Comparison of ENCODE assay signal across 10 cellular contexts in the genomic region with DNA sequence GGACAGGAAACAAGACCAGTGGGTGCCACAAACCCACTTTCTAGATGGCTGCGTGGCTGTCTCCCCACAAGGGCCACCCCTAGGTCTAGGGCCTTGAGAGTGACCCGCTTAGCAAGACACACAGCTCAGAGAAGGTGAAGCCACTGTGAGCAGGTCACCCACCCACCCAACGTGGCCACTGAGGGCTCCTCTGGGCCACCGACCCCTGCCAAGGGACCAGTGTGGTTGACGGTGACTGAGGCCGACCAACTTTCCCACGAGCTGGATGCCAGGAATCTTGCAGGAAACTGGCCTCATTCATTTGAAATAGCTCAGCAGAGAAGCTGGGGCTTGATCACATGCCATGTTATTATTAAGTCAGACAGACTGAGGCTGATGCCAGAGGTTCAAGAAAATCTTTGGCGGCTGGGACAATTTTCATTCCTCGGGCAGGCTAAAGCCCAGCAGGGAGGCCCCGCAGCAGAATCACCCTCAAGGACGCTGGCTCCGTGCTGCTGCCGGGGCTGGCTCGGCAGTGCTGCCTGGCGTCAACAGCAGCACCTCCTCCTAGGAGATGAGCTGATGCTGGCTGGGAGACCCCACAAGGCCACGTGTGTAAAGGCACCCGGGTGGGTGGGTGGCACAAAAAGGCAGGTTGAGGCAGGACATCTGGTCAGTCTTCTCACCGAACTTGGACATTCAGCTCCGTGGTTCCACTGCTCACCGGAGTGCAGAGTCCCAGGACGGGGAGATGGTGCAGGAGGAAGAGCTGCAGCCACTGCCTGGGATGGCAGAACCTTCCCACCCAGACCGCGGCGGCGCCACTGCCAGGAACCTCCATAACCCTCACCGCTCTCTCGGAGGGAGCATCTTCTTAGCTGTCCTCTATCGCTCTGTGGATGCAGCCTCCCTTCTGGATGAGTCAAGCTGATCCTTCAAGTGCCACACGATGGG. TPM values are rescaled to one million over a fixed set of nuclear protein-coding genes. Genes with fewer than 3 reads are reported as not detected.
DNase-seq lines count a peak whose midpoint lies in the region; ATAC-seq and TF ChIP-seq lines count a peak whose summit lies in the region.
"Had no signal": no experiment of that assay in that cellular context is flagged by ENCODE, and none has a peak within 500 bp of the region (broad histone marks: within the 10 kb centered on the region; RNA-seq: fewer than 3 reads in every experiment).

No MANE protein-coding gene starts in this region.

- CTCF ChIA-PET in CD4-positive, alpha-beta memory T cell (lab: Charles Lee; ENCODE audit: partially characterized antibody): interaction anchor here (1.5 kb wide), 1 partner anchor 10 kb away, joined by 5 read pairs; no protein-coding TSS in a partner anchor

- 59 to 78% (median 61%) methylated on average over 19 to 29 of the region's 29 CpGs for WGBS in heart left ventricle, 4 donors

- DNase-seq in C1 segment of cervical spinal cord (lab: John Stamatoyannopoulos, UW) (peak in 9 of 14 donors; percentile 30 to 74 (median 41)), anterior cingulate cortex (lab: John Stamatoyannopoulos, UW) (peak in 35 of 58 donors; percentile 24 to 85 (median 49)), heart left ventricle (peak; percentile 60 to 76 (median 62)), posterior vena cava (ENCODE audit: low spot score) (peak; percentile 90), NCI-H774 (lab: John Stamatoyannopoulos, UW) (no peak), NCI-H128 (lab: John Stamatoyannopoulos, UW; ENCODE audit: unreplicated experiment) (no peak)
- no peak for DNase-seq in CD4-positive, alpha-beta memory T cell
- DNase-seq: NCI-H187 treated with DMSO at 0.1 percent for 48 hours had no signal

- no peaks in the 10 kb centered on the region for H3K27me3 ChIP-seq in heart left ventricle
- H3K27me3 ChIP-seq in CD4-positive, alpha-beta memory T cell (ENCODE audit: insufficient read depth, low read length): no peaks in the 10 kb centered on the region

- H3K36me3 ChIP-seq in heart left ventricle: peaks cover 0 to 71% (median 50%) of the 10 kb centered on the region in 9 donors
- H3K36me3 ChIP-seq in CD4-positive, alpha-beta memory T cell (ENCODE audit: insufficient read depth, low read length): no peaks in the 10 kb centered on the region

- intact Hi-C loops in heart left ventricle (cut with DNase I): loop anchor here in 7 of 10 donors (5.0 to 10.0 kb wide), 7 partner anchors 38 to 345 kb away; no protein-coding TSS in a partner anchor
- intact Hi-C loops in posterior vena cava (cut with DNase I): loop anchor here in 1 of 2 donors (10.0 kb wide), 1 partner anchor 55 kb away; no protein-coding TSS in a partner anchor
- intact Hi-C loops in CD4-positive, alpha-beta memory T cell (cut with micrococcal nuclease): no loop called here

- H3K4me3 ChIP-seq in heart left ventricle: no peak overlapping the region
- no peak overlapping the region for H3K4me3 ChIP-seq in CD4-positive, alpha-beta memory T cell (ENCODE audit: low read length in 2 of 2)

- no peaks in the 10 kb centered on the region for H3K27me3 Mint-ChIP-seq in CD4-positive, alpha-beta memory T cell

- ATAC-seq in heart left ventricle (peak; percentile 55 to 69 (median 60)), HG02938 (IDR thresholded peaks at IDR 0.05; ENCODE audit: unreplicated experiment) (no peak)

- no peaks in the 10 kb centered on the region for H3K9me3 Mint-ChIP-seq in CD4-positive, alpha-beta memory T cell
- H3K9me3 Mint-ChIP-seq: T-helper 1 cell treated with Interleukin-12 subunit alpha and Interleukin-12 subunit beta and Interleukin-4 antibody, amounts not matched to agents 30 μg/mL and 1 μg/mL, for 36 hours had no signal

- TF ChIP-seq POLR2A in heart left ventricle (IDR thresholded peaks at IDR 0.05): no peak

- H3K27ac ChIP-seq in heart left ventricle: peak overlapping the region; percentile 24 to 86 (median 62)
- H3K27ac ChIP-seq in CD4-positive, alpha-beta memory T cell (ENCODE audit: low read depth, low read length): no peak overlapping the region

- peaks cover 0 to 60% (median 43%) of the 10 kb centered on the region in 12 donors for H3K4me1 ChIP-seq in heart left ventricle
- H3K4me1 ChIP-seq in CD4-positive, alpha-beta memory T cell (ENCODE audit: insufficient read depth, low read length): no peaks in the 10 kb centered on the region

- H3K4me1 Mint-ChIP-seq in CD4-positive, alpha-beta memory T cell: no peaks in the 10 kb centered on the region

- POLR2A ChIA-PET in CD4-positive, alpha-beta memory T cell (lab: Charles Lee; ENCODE audit: partially characterized antibody): no interaction called here

- H3K9me3 ChIP-seq in heart left ventricle: no peaks in the 10 kb centered on the region
- H3K9me3 ChIP-seq in CD4-positive, alpha-beta memory T cell (ENCODE audit: control insufficient read depth in 1 of 2, low read length in 2 of 2): no peaks in the 10 kb centered on the region

- no peaks in the 10 kb centered on the region for H3K36me3 Mint-ChIP-seq in CD4-positive, alpha-beta memory T cell

- TF ChIP-seq CTCF in heart left ventricle (IDR thresholded peaks at IDR 0.05): peak in 1 of 12 donors; percentile 9

- no peak overlapping the region for H3K27ac Mint-ChIP-seq in CD4-positive, alpha-beta memory T cell
- H3K27ac Mint-ChIP-seq: T-helper 1 cell treated with Interleukin-12 subunit alpha and Interleukin-12 subunit beta and Interleukin-4 antibody, amounts not matched to agents 30 μg/mL and 1 μg/mL, for 36 hours had no signal

- H3K4me3 Mint-ChIP-seq in CD4-positive, alpha-beta memory T cell: no peak overlapping the region
- H3K4me3 Mint-ChIP-seq: T-helper 1 cell treated with Interleukin-12 subunit alpha and Interleukin-12 subunit beta and Interleukin-4 antibody, amounts not matched to agents 30 μg/mL and 1 μg/mL, for 36 hours had no signal

RNA-seq across cellular contexts. Expression of a gene that starts 57.8 kb away (rescaled TPM):
- total RNA-seq in heart left ventricle (10 to 100 TPM; 20.5 to 31.3 (median 25.7) TPM), posterior vena cava (10 to 100 TPM; 19.8 to 26.9 TPM)
- 10 to 100 TPM; 11.4 to 24.7 TPM for polyA plus RNA-seq in heart left ventricle
- 10 to 100 TPM; 23.6 to 23.8 TPM for total RNA-seq in CD4-positive, alpha-beta memory T cell
- 1 to 10 TPM; 6.2 to 9.2 TPM for polyA plus RNA-seq in CD4-positive, alpha-beta memory T cell

Comparison
In these comparisons a context has a peak if more than half of its experiments do, and no peak if none do; other contexts are left out.
1. DNase-seq: peak in C1 segment of cervical spinal cord (9 of 14), anterior cingulate cortex (35 of 58), heart left ventricle (5 of 5) and posterior vena cava (single experiment); none in NCI-H774 (single experiment), CD4-positive, alpha-beta memory T cell (0 of 5) and NCI-H128 (single experiment).